Comparison of ENCODE assay signal across 1 cellular context in genomic region chrX:53074987-53075386, GRCh38.
TF ChIP-seq lines count a peak whose summit lies in the region.

No MANE protein-coding gene starts in this region.

TF ChIP-seq in K562, 482 proteins besides CTCF, POLR2A, EP300 and RAD21:
- TF ChIP-seq ARID1B (IDR thresholded peaks at IDR 0.05) (peak; percentile 39; the same call in 1 of the 2 replicates), CTBP1 (IDR thresholded peaks at IDR 0.05; ENCODE audit: borderline replicate concordance) (peak; percentile 46; the same call in 1 of the 2 replicates), RCOR1 (IDR thresholded peaks at IDR 0.05; ENCODE audit: borderline replicate concordance in 1 of 2, low read depth in 2 of 2, low read length in 2 of 2) (0 out of 4 replicates have a peak, but pooled peaks of 1 of the 2 experiments have one; percentile 18), TCF7L2 (IDR thresholded peaks at IDR 0.05; ENCODE audit: low read depth, low read length) (no peak), HDAC1 (IDR thresholded peaks at IDR 0.05) (peak in 1 of 2 experiments; percentile 22; a peak in 1 of 4 replicates), SMARCA5 (IDR thresholded peaks at IDR 0.05) (peak; percentile 92; the same call in 1 of the 2 replicates), KDM1A (IDR thresholded peaks at IDR 0.05) (peak in 1 of 2 experiments; percentile 40; a peak in 2 of 4 replicates), CBFA2T3 (IDR thresholded peaks at IDR 0.05) (peak; percentile 35; the same call in 1 of the 2 replicates), DPF2 (IDR thresholded peaks at IDR 0.05) (0 out of 2 replicates have a peak, but pooled peaks have one; percentile 28), ZNF407 (IDR thresholded peaks at IDR 0.05; ENCODE audit: low read depth) (no peak), JUND (IDR thresholded peaks at IDR 0.05; ENCODE audit: borderline replicate concordance, low read depth, low read length) (peak; percentile 75), JUND (tag; IDR thresholded peaks at IDR 0.05; ENCODE audit: borderline replicate concordance, low read depth, low read length) (peak; percentile 59; the same call in 1 of the 3 replicates), ZNF561 (CRISPR knock-in tag; conservative IDR thresholded peaks at IDR 0.05) (no peak), GABPB2 (CRISPR knock-in tag; conservative IDR thresholded peaks at IDR 0.05) (no peak), FOSL1 (tag; conservative IDR thresholded peaks at IDR 0.05) (peak; percentile 55), BCOR (IDR thresholded peaks at IDR 0.05) (peak; percentile 70; the same call in 1 of the 2 replicates), ZNF436 (CRISPR knock-in tag; IDR thresholded peaks at IDR 0.05) (peak; percentile 76), CBX2 (IDR thresholded peaks at IDR 0.05; ENCODE audit: insufficient read depth, low read length, poor library complexity, severe bottlenecking) (no peak), ATF3 (IDR thresholded peaks at IDR 0.05) (peak; percentile 65), ATF3 (CRISPR knock-in tag; conservative IDR thresholded peaks at IDR 0.05) (no peak), ZFP36 (IDR thresholded peaks at IDR 0.05; ENCODE audit: low read depth, low read length, partially characterized antibody) (peak; percentile 96), ZEB2 (IDR thresholded peaks at IDR 0.05) (peak; percentile 68)
